8 cellular contexts compared by ENCODE assay signal in the genomic region with DNA sequence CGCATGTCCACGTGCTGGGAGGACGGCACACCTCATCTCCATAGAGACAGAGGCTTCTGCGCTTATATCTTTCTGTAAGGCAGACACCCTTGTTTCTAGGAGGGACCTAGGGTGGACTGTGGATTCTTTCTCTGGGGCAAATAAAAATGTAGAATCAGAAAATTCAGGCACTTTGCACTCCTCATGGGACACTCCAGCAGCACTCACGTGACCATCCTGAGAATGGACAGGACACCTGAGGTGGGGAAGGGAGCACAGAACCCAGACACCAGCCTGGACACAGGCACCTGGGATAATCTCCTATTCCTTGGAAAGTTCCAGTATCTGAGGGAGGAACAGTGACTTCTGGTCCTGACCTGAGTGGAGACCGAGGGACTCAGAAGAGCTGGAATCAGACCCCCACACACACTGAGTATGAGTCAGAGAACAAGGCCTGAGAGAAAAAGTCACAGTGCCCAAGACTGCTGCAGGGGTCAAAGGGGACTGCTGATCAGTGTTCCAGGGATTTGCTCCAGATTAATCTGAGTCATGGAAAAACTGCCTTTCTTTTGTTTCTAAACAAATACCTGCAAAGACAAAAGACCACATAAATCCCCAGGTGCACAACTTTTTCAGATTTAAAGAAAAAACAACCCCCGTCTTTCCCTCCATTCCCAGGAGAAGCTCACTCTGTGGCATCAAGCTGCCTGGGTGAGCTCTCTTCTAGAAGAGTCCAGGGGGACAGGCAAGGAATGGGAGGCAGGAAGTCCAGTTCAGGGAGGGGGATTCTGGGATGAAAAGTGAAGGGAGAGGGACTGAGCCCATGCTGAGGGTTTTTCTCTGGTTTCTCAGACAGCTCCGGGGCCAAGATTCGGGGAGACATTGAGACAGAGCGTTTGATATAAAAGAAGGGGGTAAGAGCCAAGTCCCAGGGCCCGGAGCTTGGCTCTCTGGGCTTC. TPM values are rescaled to one million over a fixed set of nuclear protein-coding genes. Genes with fewer than 3 reads are reported as not detected.
DNase-seq lines count a peak whose midpoint lies in the region; ATAC-seq and TF ChIP-seq lines count a peak whose summit lies in the region.

No MANE protein-coding gene starts in this region.

- DNase-seq in T-helper 1 cell (no peak), kidney glomerular epithelial cell (lab: John Stamatoyannopoulos, UW) (peak; percentile 3), suprapubic skin (ENCODE audit: low spot score in 2 of 2) (no peak), NCI-H146 (lab: John Stamatoyannopoulos, UW) (no peak)
- DNase-seq in activated naive CD4-positive, alpha-beta T cell treated with anti-CD3 and anti-CD28 coated beads, Interleukin-2, amount 50 U/mL, for 72 hours (ENCODE audit: low spot score in 2 of 2): no peak

- peak overlapping the region; percentile 96 for H3K4me3 Mint-ChIP-seq in T-helper 1 cell treated with Interleukin-12 subunit alpha and Interleukin-12 subunit beta and Interleukin-4 antibody, amounts not matched to agents 30 μg/mL and 1 μg/mL, for 36 hours

- H3K9me3 ChIP-seq in suprapubic skin: no peaks in the 10 kb centered on the region

- no peak for TF ChIP-seq POLR2A in suprapubic skin (IDR thresholded peaks at IDR 0.05)

- peak overlapping the region; percentile 75 for H3K27ac ChIP-seq in suprapubic skin

- WGBS in suprapubic skin: 51% methylated on average over 11 of the region's 11 CpGs

- H3K4me3 ChIP-seq in suprapubic skin: peak overlapping the region; percentile 60

- peak overlapping the region; percentile 89 for H3K27ac Mint-ChIP-seq in T-helper 1 cell treated with Interleukin-12 subunit alpha and Interleukin-12 subunit beta and Interleukin-4 antibody, amounts not matched to agents 30 μg/mL and 1 μg/mL, for 36 hours
- H3K27ac Mint-ChIP-seq in activated naive CD4-positive, alpha-beta T cell treated with anti-CD3 and anti-CD28 coated beads, Interleukin-2, amount 50 U/mL, for 72 hours: peak overlapping the region; percentile 100

- H3K27me3 Mint-ChIP-seq in T-helper 1 cell treated with Interleukin-12 subunit alpha and Interleukin-12 subunit beta and Interleukin-4 antibody, amounts not matched to agents 30 μg/mL and 1 μg/mL, for 36 hours (ENCODE audit: low read depth): peaks cover 18% of the 10 kb centered on the region

- H3K36me3 ChIP-seq in suprapubic skin: no peaks in the 10 kb centered on the region

- H3K36me3 Mint-ChIP-seq in T-helper 1 cell treated with Interleukin-12 subunit alpha and Interleukin-12 subunit beta and Interleukin-4 antibody, amounts not matched to agents 30 μg/mL and 1 μg/mL, for 36 hours (ENCODE audit: low read depth): peaks cover 36% of the 10 kb centered on the region
- peaks cover 37 to 40% of the 10 kb centered on the region in 2 donors for H3K36me3 Mint-ChIP-seq in activated naive CD4-positive, alpha-beta T cell treated with anti-CD3 and anti-CD28 coated beads, Interleukin-2, amount 50 U/mL, for 72 hours

- TF ChIP-seq EP300 in suprapubic skin (IDR thresholded peaks at IDR 0.05): no peak

- peak in 1 of 2 donors; percentile 29 for ATAC-seq in activated naive CD4-positive, alpha-beta T cell treated with anti-CD3 and anti-CD28 coated beads, Interleukin-2, amount 50 U/mL, for 72 hours
- ATAC-seq in HG02885 (IDR thresholded peaks at IDR 0.05; ENCODE audit: poor library complexity, unreplicated experiment) (no peak), GM18868 (IDR thresholded peaks at IDR 0.05; ENCODE audit: unreplicated experiment) (no peak)

- TF ChIP-seq CTCF in suprapubic skin (IDR thresholded peaks at IDR 0.05): no peak

- H3K4me1 ChIP-seq in suprapubic skin: peaks cover 34% of the 10 kb centered on the region

- no peaks in the 10 kb centered on the region for H3K27me3 ChIP-seq in suprapubic skin

- peaks cover 44% of the 10 kb centered on the region for H3K4me1 Mint-ChIP-seq in T-helper 1 cell treated with Interleukin-12 subunit alpha and Interleukin-12 subunit beta and Interleukin-4 antibody, amounts not matched to agents 30 μg/mL and 1 μg/mL, for 36 hours (ENCODE audit: low read depth)

- no peaks in the 10 kb centered on the region for H3K9me3 Mint-ChIP-seq in T-helper 1 cell treated with Interleukin-12 subunit alpha and Interleukin-12 subunit beta and Interleukin-4 antibody, amounts not matched to agents 30 μg/mL and 1 μg/mL, for 36 hours
- peaks cover 0 to 7% of the 10 kb centered on the region in 2 donors for H3K9me3 Mint-ChIP-seq in activated naive CD4-positive, alpha-beta T cell treated with anti-CD3 and anti-CD28 coated beads, Interleukin-2, amount 50 U/mL, for 72 hours

RNA-seq across cellular contexts. Expression of gene MICB, which starts 35.6 kb away (rescaled TPM):
- total RNA-seq in activated naive CD4-positive, alpha-beta T cell treated with anti-CD3 and anti-CD28 coated beads, Interleukin-2, amount 50 U/mL, for 72 hours: 10 to 100 TPM; 20.3 to 35.2 TPM
- 1 to 10 TPM in 3 of 4 donors, under 1 TPM in 1; 0.26 to 2.4 (median 2.1) TPM for total RNA-seq in suprapubic skin

RNA-seq across cellular contexts. Expression of gene MICA, which starts 58.9 kb away (rescaled TPM):
- 10 to 100 TPM; 11.0 to 24.2 TPM for total RNA-seq in activated naive CD4-positive, alpha-beta T cell treated with anti-CD3 and anti-CD28 coated beads, Interleukin-2, amount 50 U/mL, for 72 hours
- total RNA-seq in suprapubic skin: 10 to 100 TPM in 3 of 4 donors, 1 to 10 TPM in 1; 7.1 to 16.4 (median 15.2) TPM

Comparison
In these comparisons a context has a peak if more than half of its experiments do, and no peak if none do; other contexts are left out.
1. RNA of gene MICB, which starts 35.6 kb away (total RNA-seq): 20.3 to 35.2 TPM in activated naive CD4-positive, alpha-beta T cell treated with anti-CD3 and anti-CD28 coated beads, Interleukin-2, amount 50 U/mL, for 72 hours; 0.26 to 2.4 TPM in suprapubic skin; every median in the first group is over 4 times any median in the second.